Comparison of ENCODE assay signal across 11 cellular contexts in genomic region chr2:241112592-241112991, GRCh38. TPM values are rescaled to one million over a fixed set of nuclear protein-coding genes. Genes with fewer than 3 reads are reported as not detected.
DNase-seq lines count a peak whose midpoint lies in the region; ATAC-seq and TF ChIP-seq lines count a peak whose summit lies in the region.
"Had no signal": no experiment of that assay in that cellular context is flagged by ENCODE, and none has a peak within 500 bp of the region (broad histone marks: within the 10 kb centered on the region; RNA-seq: fewer than 3 reads in every experiment).

No MANE protein-coding gene starts in this region.

- peaks cover 64% of the 10 kb centered on the region for H3K36me3 Mint-ChIP-seq in T-helper 1 cell treated with Interleukin-12 subunit alpha and Interleukin-12 subunit beta and Interleukin-4 antibody, amounts not matched to agents 30 μg/mL and 1 μg/mL, for 36 hours (ENCODE audit: low read depth)
- H3K36me3 Mint-ChIP-seq in activated naive CD8-positive, alpha-beta T cell: peaks cover 20% of the 10 kb centered on the region
- H3K36me3 Mint-ChIP-seq: natural killer cell had no signal

- peak; percentile 41 to 58 for DNase-seq in stimulated activated CD8-positive, alpha-beta memory T cell treated with anti-CD3 and anti-CD28 coated beads, Interleukin-2, amount 100 ng/mL, for 48 hours (ENCODE audit: low read depth in 2 of 2)
- DNase-seq in NCI-H69 (lab: John Stamatoyannopoulos, UW) (no peak), G401 (ENCODE audit: low spot score) (no peak)
- DNase-seq: natural killer cell, NCI-H2171, PC-3 had no signal

- H3K9me3 Mint-ChIP-seq in T-helper 1 cell treated with Interleukin-12 subunit alpha and Interleukin-12 subunit beta and Interleukin-4 antibody, amounts not matched to agents 30 μg/mL and 1 μg/mL, for 36 hours: no peaks in the 10 kb centered on the region
- H3K9me3 Mint-ChIP-seq in activated naive CD8-positive, alpha-beta T cell (ENCODE audit: low read depth): no peaks in the 10 kb centered on the region
- H3K9me3 Mint-ChIP-seq: dendritic cell treated with granulocyte-macrophage colony-stimulating factor and Interleukin-4, amounts not matched to agents 40 ng/mL and 50 ng/mL, for 4 days had no signal

- H3K4me1 Mint-ChIP-seq in T-helper 1 cell treated with Interleukin-12 subunit alpha and Interleukin-12 subunit beta and Interleukin-4 antibody, amounts not matched to agents 30 μg/mL and 1 μg/mL, for 36 hours (ENCODE audit: low read depth): peaks cover 36% of the 10 kb centered on the region
- H3K4me1 Mint-ChIP-seq in activated naive CD8-positive, alpha-beta T cell (ENCODE audit: low read depth): peaks cover 56% of the 10 kb centered on the region

- peak overlapping the region; percentile 65 for H3K27ac Mint-ChIP-seq in T-helper 1 cell treated with Interleukin-12 subunit alpha and Interleukin-12 subunit beta and Interleukin-4 antibody, amounts not matched to agents 30 μg/mL and 1 μg/mL, for 36 hours
- H3K27ac Mint-ChIP-seq in activated naive CD8-positive, alpha-beta T cell: peak overlapping the region; percentile 98
- H3K27ac Mint-ChIP-seq: dendritic cell treated with granulocyte-macrophage colony-stimulating factor and Interleukin-4, amounts not matched to agents 40 ng/mL and 50 ng/mL, for 4 days; natural killer cell had no signal

- H3K27me3 Mint-ChIP-seq in T-helper 1 cell treated with Interleukin-12 subunit alpha and Interleukin-12 subunit beta and Interleukin-4 antibody, amounts not matched to agents 30 μg/mL and 1 μg/mL, for 36 hours (ENCODE audit: low read depth): no peaks in the 10 kb centered on the region
- no peaks in the 10 kb centered on the region for H3K27me3 Mint-ChIP-seq in activated naive CD8-positive, alpha-beta T cell
- H3K27me3 Mint-ChIP-seq: dendritic cell treated with granulocyte-macrophage colony-stimulating factor and Interleukin-4, amounts not matched to agents 40 ng/mL and 50 ng/mL, for 4 days had no signal

- peak; percentile 25 for TF ChIP-seq POLR2A in GM15510 (IDR thresholded peaks at IDR 0.05; ENCODE audit: borderline replicate concordance, extremely low read depth, insufficient read length)

- no peak for ATAC-seq in GM21737 (IDR thresholded peaks at IDR 0.05; ENCODE audit: unreplicated experiment)
- ATAC-seq: PC-3 had no signal

- H3K4me3 Mint-ChIP-seq in T-helper 1 cell treated with Interleukin-12 subunit alpha and Interleukin-12 subunit beta and Interleukin-4 antibody, amounts not matched to agents 30 μg/mL and 1 μg/mL, for 36 hours: peak overlapping the region; percentile 73
- H3K4me3 Mint-ChIP-seq in activated naive CD8-positive, alpha-beta T cell: peak overlapping the region; percentile 96
- H3K4me3 Mint-ChIP-seq: dendritic cell treated with granulocyte-macrophage colony-stimulating factor and Interleukin-4, amounts not matched to agents 40 ng/mL and 50 ng/mL, for 4 days; natural killer cell had no signal

- in situ Hi-C loops in G401 (cut with HindIII; ENCODE audit: low sequenced_read_pairs): no loop called here

RNA-seq across cellular contexts. Expression of gene MTERF4, which starts 10.5 kb away (rescaled TPM):
- total RNA-seq in G401 (2014; rRNA removed; shearing (Covaris generic)): 17.5 and 24.9 TPM in 2 replicates

RNA-seq across cellular contexts. Expression of gene PASK, which starts 36.7 kb away (rescaled TPM):
- 14.7 and 20.7 TPM in 2 replicates for total RNA-seq in G401 (2014; rRNA removed; shearing (Covaris generic))

RNA-seq across cellular contexts. Expression of gene PPP1R7, which starts 37.7 kb away (rescaled TPM):
- 83.2 and 91.9 TPM in 2 replicates for total RNA-seq in G401 (2014; rRNA removed; shearing (Covaris generic))

Comparison
In these comparisons a context has a peak if more than half of its experiments do, and no peak if none do; other contexts are left out.
1. DNase-seq: peak in stimulated activated CD8-positive, alpha-beta memory T cell treated with anti-CD3 and anti-CD28 coated beads, Interleukin-2, amount 100 ng/mL, for 48 hours (2 of 2); none in NCI-H69 (single experiment) and G401 (single experiment).